Comparison of ENCODE assay signal across 26 cellular contexts in genomic region chr5:158677490-158677838, GRCh38.
DNase-seq lines count a peak whose midpoint lies in the region; ATAC-seq and TF ChIP-seq lines count a peak whose summit lies in the region.
"Had no signal": no experiment of that assay in that cellular context is flagged by ENCODE, and none has a peak within 500 bp of the region (broad histone marks: within the 10 kb centered on the region; RNA-seq: fewer than 3 reads in every experiment).

No MANE protein-coding gene starts in this region.

- H3K27ac Mint-ChIP-seq in IgD-negative memory B cell = peak overlapping the region; percentile 80 to 93 (median 87)
- peak overlapping the region; percentile 66 for H3K27ac Mint-ChIP-seq in dendritic cell treated with granulocyte-macrophage colony-stimulating factor and Interleukin-4, amounts not matched to agents 40 ng/mL and 50 ng/mL, for 4 days
- peak overlapping the region; percentile 72 for H3K27ac Mint-ChIP-seq in neural progenitor cell
- no peak overlapping the region for H3K27ac Mint-ChIP-seq in effector memory CD8-positive, alpha-beta T cell

- no peak for ATAC-seq in HG03139 (IDR thresholded peaks at IDR 0.05; ENCODE audit: unreplicated experiment)
- ATAC-seq in effector memory CD8-positive, alpha-beta T cell (replicated peaks) = no peak
- ATAC-seq: Panc1 had no signal

- H2AFZ ChIP-seq in neural progenitor cell (replicated peaks) = peak overlapping the region; percentile 98

- no peaks in the 10 kb centered on the region for H4K20me1 ChIP-seq in neural progenitor cell (ENCODE audit: low read depth)

- H3K36me3 Mint-ChIP-seq in IgD-negative memory B cell (no peaks in the 10 kb centered on the region), neural progenitor cell (no peaks in the 10 kb centered on the region)
- H3K36me3 Mint-ChIP-seq in dendritic cell treated with granulocyte-macrophage colony-stimulating factor and Interleukin-4, amounts not matched to agents 40 ng/mL and 50 ng/mL, for 4 days (ENCODE audit: low read depth) = no peaks in the 10 kb centered on the region
- no peaks in the 10 kb centered on the region for H3K36me3 Mint-ChIP-seq in effector memory CD8-positive, alpha-beta T cell (ENCODE audit: insufficient read depth)

- no peak overlapping the region for H3K9ac ChIP-seq in neural progenitor cell

- no peak for DNase-seq in neural progenitor cell (ENCODE audit: low spot score)
- no peak for DNase-seq in DMS153 treated with DMSO at 0.1 percent for 48 hours (lab: John Stamatoyannopoulos, UW; ENCODE audit: unreplicated experiment)
- no peak for DNase-seq in effector memory CD8-positive, alpha-beta T cell
- DNase-seq: activated CD4-positive, alpha-beta T cell treated with anti-CD3 and anti-CD28 coated beads for 48 hours; activated gamma-delta T cell; activated T-cell treated with anti-CD3 and anti-CD28 coated beads, Interleukin-2, amount 50 U/mL, for 1 hour; C1 segment of cervical spinal cord; Caco-2; DMS79; effector CD4-positive, alpha-beta T cell; GF-D8; KG1; mammary epithelial cell; MG63; NCI-H1105; NCI-H524 treated with DMSO at 0.1 percent for 48 hours; NK-92 treated with Interleukin-12 subunit alpha and Interleukin-12 subunit beta, amount 100 ng/mL, for 24 hours; stimulated activated CD8-positive, alpha-beta memory T cell treated with anti-CD3 and anti-CD28 coated beads, Interleukin-4, amount 100 ng/mL, for 48 hours had no signal

- no peaks in the 10 kb centered on the region for H3K9me3 Mint-ChIP-seq in IgD-negative memory B cell
- peaks cover 6% of the 10 kb centered on the region for H3K9me3 Mint-ChIP-seq in dendritic cell treated with granulocyte-macrophage colony-stimulating factor and Interleukin-4, amounts not matched to agents 40 ng/mL and 50 ng/mL, for 4 days
- no peaks in the 10 kb centered on the region for H3K9me3 Mint-ChIP-seq in neural progenitor cell
- H3K9me3 Mint-ChIP-seq in effector memory CD8-positive, alpha-beta T cell = no peaks in the 10 kb centered on the region

- no peaks in the 10 kb centered on the region for H3K36me3 ChIP-seq in neural progenitor cell
- H3K36me3 ChIP-seq: cardiac muscle cell, MG63, transverse colon had no signal

- no peaks in the 10 kb centered on the region for H3K79me2 ChIP-seq in neural progenitor cell (ENCODE audit: low read depth)

- TF ChIP-seq CTCF in C4-2B (conservative IDR thresholded peaks at IDR 0.05) = peak; percentile 6; the same call in 1 of the 2 replicates
- TF ChIP-seq CTCF in neural progenitor cell (IDR thresholded peaks at IDR 0.05) = no peak

- no peak overlapping the region for H3K4me3 ChIP-seq in neural progenitor cell
- H3K4me3 ChIP-seq: cardiac muscle cell, MG63, transverse colon had no signal

- no peak overlapping the region for H3K27ac ChIP-seq in C4-2B
- no peak overlapping the region for H3K27ac ChIP-seq in neural progenitor cell
- H3K27ac ChIP-seq: cardiac muscle cell, epithelial cell of prostate, transverse colon had no signal

- H3K4me1 Mint-ChIP-seq in IgD-negative memory B cell (peaks cover 18 to 25% (median 20%) of the 10 kb centered on the region in 3 donors), neural progenitor cell (peaks cover 5% of the 10 kb centered on the region)
- H3K4me1 Mint-ChIP-seq in dendritic cell treated with granulocyte-macrophage colony-stimulating factor and Interleukin-4, amounts not matched to agents 40 ng/mL and 50 ng/mL, for 4 days (ENCODE audit: low read depth) = peaks cover 13% of the 10 kb centered on the region
- H3K4me1 Mint-ChIP-seq in effector memory CD8-positive, alpha-beta T cell (ENCODE audit: low read depth in 2 of 2) = peaks cover 0 to 4% of the 10 kb centered on the region in 2 donors

- H3K4me3 Mint-ChIP-seq in IgD-negative memory B cell (peak overlapping the region; percentile 74 to 85 (median 78)), neural progenitor cell (no peak overlapping the region)
- no peak overlapping the region for H3K4me3 Mint-ChIP-seq in dendritic cell treated with granulocyte-macrophage colony-stimulating factor and Interleukin-4, amounts not matched to agents 40 ng/mL and 50 ng/mL, for 4 days
- peak overlapping the region in 1 of 2 donors; percentile 47 for H3K4me3 Mint-ChIP-seq in effector memory CD8-positive, alpha-beta T cell

- no peak overlapping the region for H3K4me2 ChIP-seq in neural progenitor cell

- H3K9me3 ChIP-seq in neural progenitor cell (ENCODE audit: low read depth) = no peaks in the 10 kb centered on the region
- H3K9me3 ChIP-seq: Caco-2, MG63, transverse colon had no signal

- no peaks in the 10 kb centered on the region for H3K27me3 ChIP-seq in neural progenitor cell
- H3K27me3 ChIP-seq: cardiac muscle cell, MG63 had no signal

- H3K27me3 Mint-ChIP-seq in IgD-negative memory B cell (no peaks in the 10 kb centered on the region), neural progenitor cell (ENCODE audit: insufficient read depth, low read depth) (peaks cover 2% of the 10 kb centered on the region)
- H3K27me3 Mint-ChIP-seq in dendritic cell treated with granulocyte-macrophage colony-stimulating factor and Interleukin-4, amounts not matched to agents 40 ng/mL and 50 ng/mL, for 4 days = peaks cover 22% of the 10 kb centered on the region
- H3K27me3 Mint-ChIP-seq in effector memory CD8-positive, alpha-beta T cell = peaks cover 41 to 87% of the 10 kb centered on the region in 2 donors

- intact Hi-C loops in dendritic cell treated with granulocyte-macrophage colony-stimulating factor and Interleukin-4, amounts not matched to agents 40 ng/mL and 50 ng/mL, for 4 days (cut with micrococcal nuclease) = no loop called here

- H3K4me1 ChIP-seq in neural progenitor cell = peaks cover 5% of the 10 kb centered on the region
- H3K4me1 ChIP-seq: Caco-2, transverse colon had no signal

- peaks cover 4% of the 10 kb centered on the region for H3F3A ChIP-seq in neural progenitor cell (ENCODE audit: low read depth)

Comparison
In these comparisons a context has a peak if more than half of its experiments do, and no peak if none do; other contexts are left out.
1. H3K27ac Mint-ChIP-seq: peak in IgD-negative memory B cell (3 of 3), dendritic cell treated with granulocyte-macrophage colony-stimulating factor and Interleukin-4, amounts not matched to agents 40 ng/mL and 50 ng/mL, for 4 days (single experiment) and neural progenitor cell (single experiment); none in effector memory CD8-positive, alpha-beta T cell (0 of 2).
2. H3K4me3 Mint-ChIP-seq: peak in IgD-negative memory B cell (4 of 4); none in dendritic cell treated with granulocyte-macrophage colony-stimulating factor and Interleukin-4, amounts not matched to agents 40 ng/mL and 50 ng/mL, for 4 days (single experiment) and neural progenitor cell (single experiment).